ENCODE assay signal across 25 cellular contexts in genomic region chr18:27695509-27695908, GRCh38.
DNase-seq lines count a peak whose midpoint lies in the region; ATAC-seq, FAIRE-seq and TF ChIP-seq lines count a peak whose summit lies in the region.
"Had no signal": no experiment of that assay in that cellular context is flagged by ENCODE, and none has a peak within 500 bp of the region (broad histone marks: within the 10 kb centered on the region; RNA-seq: fewer than 3 reads in every experiment).

No MANE protein-coding gene starts in this region.

- no peak for TF ChIP-seq POLR2A in H1 (IDR thresholded peaks at IDR 0.05; ENCODE audit: control extremely low read depth in 1 of 2, low read depth in 2 of 2, low read length in 2 of 2)
- TF ChIP-seq POLR2A in HepG2 (IDR thresholded peaks at IDR 0.05; ENCODE audit: insufficient read depth in 1 of 2, low read depth in 2 of 2, low read length in 2 of 2): no peak

- H3K18ac ChIP-seq in H1 (ENCODE audit: extremely low read depth, low read length): no peak overlapping the region

- H3K36me3 ChIP-seq in H1 (ENCODE audit: control insufficient read depth in 2 of 4, insufficient read depth in 4 of 4, low read length in 3 of 4) (no peaks in the 10 kb centered on the region), HepG2 (replicated peaks in 1 of 2; ENCODE audit: control insufficient read depth in 1 of 2, insufficient read depth in 2 of 2, low read length in 2 of 2) (no peaks in the 10 kb centered on the region)
- H3K36me3 ChIP-seq: pancreas, thoracic aorta had no signal

- 0 out of 2 replicates have a peak overlapping the region, but pooled peaks have one; percentile 1 for H2BK5ac ChIP-seq in H1 (ENCODE audit: low read depth, low read length)

- no peak overlapping the region for H2AK5ac ChIP-seq in H1 (ENCODE audit: low read depth, low read length)

- 0 out of 7 replicates have a peak, but pooled peaks cover 0 to 3% (median under 1%) of the 10 kb centered on the region in 4 experiments for H3K4me1 ChIP-seq in H1 (replicated peaks in 1 of 4; ENCODE audit: control insufficient read depth in 3 of 4, insufficient read depth in 4 of 4, low read length in 3 of 4)
- no peaks in the 10 kb centered on the region for H3K4me1 ChIP-seq in HepG2 (ENCODE audit: insufficient read depth, low read length)
- H3K4me1 ChIP-seq: pancreas had no signal

- TF ChIP-seq CTCF in H1 (IDR thresholded peaks at IDR 0.05; ENCODE audit: control extremely low read depth in 1 of 3, insufficient read depth in 1 of 3, low read depth in 1 of 3, low read length in 3 of 3) (no peak), HepG2 (CRISPR knock-in tag; IDR thresholded peaks at IDR 0.05) (no peak), WTC11 (IDR thresholded peaks at IDR 0.05) (no peak)

- no peak overlapping the region for H2BK20ac ChIP-seq in H1 (ENCODE audit: low read length)

- no peak overlapping the region for H3K23ac ChIP-seq in H1 (ENCODE audit: insufficient read length)

- intact Hi-C loops in HepG2 (cut with micrococcal nuclease; ENCODE audit: unreplicated experiment): no loop called here

- no peak overlapping the region for H3K4me3 Mint-ChIP-seq in WTC11
- no peak overlapping the region for H3K4me3 Mint-ChIP-seq in activated T-helper 17 cell treated with anti-CD3 and anti-CD28 coated beads, Interleukin-2, amount 50 U/mL, for 72 hours
- H3K4me3 Mint-ChIP-seq: activated naive CD8-positive, alpha-beta T cell treated with anti-CD3 and anti-CD28 coated beads, Interleukin-2, amount 50 U/mL, for 24 hours; natural killer cell; stimulated activated naive B cell treated with anti-CD40 and anti-IgM and Interleukin-4, amounts not matched to agents 10 μg/mL and 1 μg/mL and 100 μg/mL, for 72 hours had no signal

- H3K9ac ChIP-seq in H1 (replicated peaks in 1 of 4; ENCODE audit: extremely low read depth in 1 of 4, low read depth in 3 of 4, low read length in 3 of 4): no peak overlapping the region
- H3K9ac ChIP-seq in HepG2 (ENCODE audit: insufficient read depth, low read depth, low read length): no peak overlapping the region

- H3K27ac ChIP-seq in H1 (ENCODE audit: low read depth, low read length): no peak overlapping the region
- H3K27ac ChIP-seq in HepG2 (ENCODE audit: extremely low read length, insufficient read depth, low read length): no peak overlapping the region
- H3K27ac ChIP-seq: C4-2B, pancreas, thoracic aorta had no signal

- peaks cover 21% of the 10 kb centered on the region for H3K9me3 Mint-ChIP-seq in WTC11
- H3K9me3 Mint-ChIP-seq in activated T-helper 17 cell treated with anti-CD3 and anti-CD28 coated beads, Interleukin-2, amount 50 U/mL, for 72 hours: peaks cover 19% of the 10 kb centered on the region

- no peaks in the 10 kb centered on the region for H3K27me3 ChIP-seq in H1 (replicated peaks in 1 of 4; ENCODE audit: control insufficient read depth in 3 of 4, extremely low read depth in 1 of 4, insufficient read depth in 3 of 4, low read length in 3 of 4)
- H3K27me3 ChIP-seq in HepG2 (ENCODE audit: control insufficient read depth in 1 of 2, insufficient read depth in 2 of 2, low read length in 2 of 2): no peaks in the 10 kb centered on the region
- H3K27me3 ChIP-seq: pancreas had no signal

- H2BK120ac ChIP-seq in H1 (replicated peaks; ENCODE audit: low read depth, low read length): no peak overlapping the region

- H4K8ac ChIP-seq in H1 (ENCODE audit: extremely low read depth, insufficient read depth, low read length): no peak overlapping the region

- 0 out of 2 replicates have a peak overlapping the region, but pooled peaks have one; percentile 17 for H2AFZ ChIP-seq in H1 (ENCODE audit: low read length)
- H2AFZ ChIP-seq in HepG2 (ENCODE audit: low read length): no peak overlapping the region

- no peak overlapping the region for H3K14ac ChIP-seq in H1 (ENCODE audit: insufficient read length)

- H3K4ac ChIP-seq in H1 (replicated peaks; ENCODE audit: insufficient read length, low read depth, low read length): no peak overlapping the region

- H3K56ac ChIP-seq in H1 (replicated peaks; ENCODE audit: insufficient read length, low read depth, low read length): no peak overlapping the region

- no peak overlapping the region for H4K91ac ChIP-seq in H1 (replicated peaks; ENCODE audit: insufficient read length, low read length)

- H3K9me3 ChIP-seq in H1 (ENCODE audit: insufficient read depth in 2 of 2, low read depth in 1 of 2, low read length in 1 of 2) (no peaks in the 10 kb centered on the region), HepG2 (ENCODE audit: low read length) (no peaks in the 10 kb centered on the region)
- H3K9me3 ChIP-seq: pancreas, thoracic aorta had no signal

- POLR2A ChIA-PET in H1 (lab: Charles Lee; ENCODE audit: partially characterized antibody) (no interaction called here), HepG2 (lab: Yijun Ruan, JAX) (no interaction called here), WTC11 (lab: Charles Lee) (no interaction called here)

- H3K23me2 ChIP-seq in H1 (ENCODE audit: low read depth, low read length): no peaks in the 10 kb centered on the region

- no peaks in the 10 kb centered on the region for H3K79me1 ChIP-seq in H1 (ENCODE audit: low read depth, low read length)

- H4K20me1 ChIP-seq in H1 (replicated peaks in 1 of 2; ENCODE audit: control insufficient read depth in 1 of 2, insufficient read depth in 2 of 2, low read length in 2 of 2): no peaks in the 10 kb centered on the region
- no peaks in the 10 kb centered on the region for H4K20me1 ChIP-seq in HepG2 (ENCODE audit: insufficient read depth, low read length)

- H3K36me3 Mint-ChIP-seq in WTC11: 0 out of 2 replicates have a peak, but pooled peaks cover 4% of the 10 kb centered on the region
- H3K36me3 Mint-ChIP-seq in activated T-helper 17 cell treated with anti-CD3 and anti-CD28 coated beads, Interleukin-2, amount 50 U/mL, for 72 hours (ENCODE audit: low read depth): no peaks in the 10 kb centered on the region
- H3K36me3 Mint-ChIP-seq: natural killer cell; stimulated activated naive B cell treated with anti-CD40 and anti-IgM and Interleukin-4, amounts not matched to agents 10 μg/mL and 1 μg/mL and 100 μg/mL, for 72 hours had no signal

- no peak overlapping the region for H4K5ac ChIP-seq in H1 (ENCODE audit: insufficient read length, low read depth, low read length)

- no peak overlapping the region for H3K4me2 ChIP-seq in H1 (ENCODE audit: insufficient read depth in 1 of 2, low read depth in 2 of 2, low read length in 2 of 2)
- no peak overlapping the region for H3K4me2 ChIP-seq in HepG2 (ENCODE audit: low read depth, low read length)

- in situ Hi-C loops in Caki2 (cut with HindIII; ENCODE audit: low pct_unique_long_range_greater_than_20kb, low sequenced_read_pairs) (no loop called here), HepG2 (cut with HindIII; ENCODE audit: extremely low pct_ligation_motif_present, low pct_unique_long_range_greater_than_20kb) (loop anchor here (25.0 kb wide), 1 partner anchor 492 kb away; the partner anchor contains the start of gene CDH2)

- no peak for FAIRE-seq in H1 (lab: Jason Lieb, UNC)
- no peak for FAIRE-seq in HepG2 (lab: Jason Lieb, UNC)
- FAIRE-seq: GM12892, pancreas had no signal

- ATAC-seq in HepG2 (no peak), WTC11 (no peak), GM21360 (IDR thresholded peaks at IDR 0.05; ENCODE audit: unreplicated experiment) (no peak)
- no peak for ATAC-seq in activated T-helper 17 cell treated with anti-CD3 and anti-CD28 coated beads, Interleukin-2, amount 50 U/mL, for 72 hours (replicated peaks)
- ATAC-seq: activated naive CD8-positive, alpha-beta T cell treated with anti-CD3 and anti-CD28 coated beads, Interleukin-2, amount 50 U/mL, for 24 hours; left colon; natural killer cell; stimulated activated naive B cell treated with anti-CD40 and anti-IgM and Interleukin-4, amounts not matched to agents 10 μg/mL and 1 μg/mL and 100 μg/mL, for 72 hours had no signal

- CTCF ChIA-PET in H1 (lab: Charles Lee; ENCODE audit: partially characterized antibody): interaction anchor here (0.6 to 2.9 kb wide), 4 partner anchors 9 to 649 kb away, joined by 3 to 15 read pairs (median 4); no protein-coding TSS in a partner anchor
- CTCF ChIA-PET in HepG2 (lab: Yijun Ruan, JAX; ENCODE audit: low intra/inter-chr PET ratio, low total read pairs): no interaction called here
- CTCF ChIA-PET in WTC11 (lab: Charles Lee): interaction anchor here (1.8 kb wide), 1 partner anchor 54 kb away, joined by 7 read pairs; no protein-coding TSS in a partner anchor

- no peak for TF ChIP-seq RAD21 in H1 (IDR thresholded peaks at IDR 0.05 in 1 of 2, conservative IDR thresholded peaks at IDR 0.05 in 1 of 2; ENCODE audit: low read depth in 2 of 2, low read length in 2 of 2)
- TF ChIP-seq RAD21 in HepG2 (CRISPR knock-in tag; IDR thresholded peaks at IDR 0.05): no peak

- H3K27ac Mint-ChIP-seq in WTC11: no peak overlapping the region
- H3K27ac Mint-ChIP-seq in activated T-helper 17 cell treated with anti-CD3 and anti-CD28 coated beads, Interleukin-2, amount 50 U/mL, for 72 hours: no peak overlapping the region
- H3K27ac Mint-ChIP-seq: activated naive CD8-positive, alpha-beta T cell treated with anti-CD3 and anti-CD28 coated beads, Interleukin-2, amount 50 U/mL, for 24 hours; natural killer cell; stimulated activated naive B cell treated with anti-CD40 and anti-IgM and Interleukin-4, amounts not matched to agents 10 μg/mL and 1 μg/mL and 100 μg/mL, for 72 hours had no signal

- no peaks in the 10 kb centered on the region for H3K27me3 Mint-ChIP-seq in WTC11 (ENCODE audit: low read depth)
- H3K27me3 Mint-ChIP-seq in activated T-helper 17 cell treated with anti-CD3 and anti-CD28 coated beads, Interleukin-2, amount 50 U/mL, for 72 hours: no peaks in the 10 kb centered on the region
- H3K27me3 Mint-ChIP-seq: activated naive CD8-positive, alpha-beta T cell treated with anti-CD3 and anti-CD28 coated beads, Interleukin-2, amount 50 U/mL, for 24 hours; stimulated activated naive B cell treated with anti-CD40 and anti-IgM and Interleukin-4, amounts not matched to agents 10 μg/mL and 1 μg/mL and 100 μg/mL, for 72 hours had no signal

- peaks cover 22% of the 10 kb centered on the region for H3K4me1 Mint-ChIP-seq in WTC11
- no peaks in the 10 kb centered on the region for H3K4me1 Mint-ChIP-seq in activated T-helper 17 cell treated with anti-CD3 and anti-CD28 coated beads, Interleukin-2, amount 50 U/mL, for 72 hours
- H3K4me1 Mint-ChIP-seq: activated naive CD8-positive, alpha-beta T cell treated with anti-CD3 and anti-CD28 coated beads, Interleukin-2, amount 50 U/mL, for 24 hours; natural killer cell; stimulated activated naive B cell treated with anti-CD40 and anti-IgM and Interleukin-4, amounts not matched to agents 10 μg/mL and 1 μg/mL and 100 μg/mL, for 72 hours had no signal

- 95% methylated on average over 4 of the region's 4 CpGs; no CpG with 5 or more reads in 1 of the 2 experiments for WGBS in H1 (ENCODE audit: extremely low coverage in 1 of 2, insufficient coverage in 1 of 2, insufficient read length in 1 of 2, insufficient replicate concordance in 2 of 2, low coverage in 1 of 2, low lambda C conversion rate in 2 of 2, missing lambda C conversion rate in 1 of 2), 2 experiments
- 22% methylated on average over 4 of the region's 4 CpGs for WGBS in HepG2 (ENCODE audit: low lambda C conversion rate)

- H3K79me2 ChIP-seq in H1 (ENCODE audit: control insufficient read depth in 1 of 2, insufficient read depth in 2 of 2, low read length in 2 of 2): no peaks in the 10 kb centered on the region
- H3K79me2 ChIP-seq in HepG2 (ENCODE audit: insufficient read depth, low read length): no peaks in the 10 kb centered on the region

- no TSS peak for BruUV-seq in HepG2 (replicated peaks; lab: Mats Ljungman, UMichigan)

- H2BK12ac ChIP-seq in H1 (ENCODE audit: low read depth, low read length): no peak overlapping the region

- no peak overlapping the region for H3K4me3 ChIP-seq in H1 (ENCODE audit: extremely low read depth in 1 of 4, insufficient read depth in 2 of 4, low read depth in 3 of 4, low read length in 4 of 4)
- H3K4me3 ChIP-seq in HepG2 (replicated peaks in 1 of 3; ENCODE audit: insufficient read depth in 1 of 3, low read depth in 2 of 3, low read length in 3 of 3): no peak overlapping the region
- H3K4me3 ChIP-seq: pancreas, thoracic aorta had no signal

- peak; percentile 5 for DNase-seq in Caki2 (ENCODE audit: low read depth)
- DNase-seq in M059J (ENCODE audit: low read depth): peak; percentile 60
- DNase-seq in H1 (ENCODE audit: low read depth in 1 of 2, low spot score in 2 of 2): no peak
- no peak for DNase-seq in HepG2 (ENCODE audit: low spot score)
- DNase-seq in WTC11 (ENCODE audit: low spot score): no peak
- DNase-seq in dedifferentiated amniotic fluid mesenchymal stem cell (ENCODE audit: extremely low spot score): no peak
- DNase-seq: activated CD4-positive, alpha-beta T cell treated with anti-CD3 and anti-CD28 coated beads, Interleukin-2, amount 50 U/mL, for 1 hour; activated CD8-positive, alpha-beta memory T cell treated with anti-CD3 and anti-CD28 coated beads, Interleukin-2, amount 50 U/mL, for 4 hours; activated effector memory CD4-positive, alpha-beta T cell treated with Interleukin-2 at 50 U/mL for 16 hours; activated naive CD8-positive, alpha-beta T cell treated with anti-CD3 and anti-CD28 coated beads, Interleukin-2, amount 50 U/mL, for 24 hours; DMS153; foreskin melanocyte; H7; left colon; natural killer cell; pancreas; Right ventricle myocardium superior; stimulated activated CD4-positive, alpha-beta T cell treated with anti-CD3 and anti-CD28 coated beads, Interleukin-1b, Interleukin-23, amount 100 ng/mL, for 48 hours; stimulated activated naive B cell treated with anti-CD40 and anti-IgM and Interleukin-4, amounts not matched to agents 10 μg/mL and 1 μg/mL and 100 μg/mL, for 72 hours; T-helper 1 cell had no signal

- H2BK15ac ChIP-seq in H1 (ENCODE audit: low read length): no peak overlapping the region

- TF ChIP-seq EP300 in H1 (IDR thresholded peaks at IDR 0.05; ENCODE audit: borderline replicate concordance in 1 of 2, low read depth in 2 of 2, low read length in 2 of 2) (no peak), HepG2 (IDR thresholded peaks at IDR 0.05; ENCODE audit: low read depth in 2 of 2, low read length in 2 of 2) (no peak), HepG2 (CRISPR knock-in tag; IDR thresholded peaks at IDR 0.05; ENCODE audit: borderline replicate concordance) (no peak)

Comparison
In these comparisons a context has a peak if more than half of its experiments do, and no peak if none do; other contexts are left out.
1. DNase-seq: peak in Caki2 (single experiment) and M059J (single experiment); none in H1 (0 of 2), HepG2 (single experiment), WTC11 (single experiment) and dedifferentiated amniotic fluid mesenchymal stem cell (single experiment).